ENCODE assay signal across 25 cellular contexts in genomic region chr5:155508673-155509072, GRCh38.
"Had no signal": no experiment of that assay in that cellular context is flagged by ENCODE, and none has a peak within 500 bp of the region (broad histone marks: within the 10 kb centered on the region; RNA-seq: fewer than 3 reads in every experiment).

No MANE protein-coding gene starts in this region.

- FAIRE-seq: HTR-8/SVneo, RCC 7860 had no signal

- H3K27ac ChIP-seq: HL-60, SJSA1, SK-N-MC had no signal

- H3K36me3 ChIP-seq: MG63, SJSA1 had no signal

- H3K27me3 ChIP-seq: SJSA1 had no signal

- DNase-seq: IMR-90, Karpas-422, KG1, MG63, NCI-H1092, NCI-H1105 treated with DMSO at 0.1 percent for 48 hours, NCI-H1417 treated with DMSO at 0.1 percent for 48 hours, NCI-H146, NCI-H1694 treated with DMSO at 0.1 percent for 48 hours, NCI-H1930, NCI-H2081, NCI-H2171, NCI-H226, NCI-H446, NCI-H510A, NCI-H524 treated with DMSO at 0.1 percent for 48 hours, NCI-H82, Right ventricle myocardium superior, RPMI8226, SIG-M5 had no signal

- H3K4me3 ChIP-seq: MG63, SJSA1, SK-N-MC had no signal

- H3K9me3 ChIP-seq: MG63, SJSA1 had no signal

- H3K4me1 ChIP-seq: SJSA1 had no signal
